Comparison of ENCODE assay signal across 24 cellular contexts in the genomic region with DNA sequence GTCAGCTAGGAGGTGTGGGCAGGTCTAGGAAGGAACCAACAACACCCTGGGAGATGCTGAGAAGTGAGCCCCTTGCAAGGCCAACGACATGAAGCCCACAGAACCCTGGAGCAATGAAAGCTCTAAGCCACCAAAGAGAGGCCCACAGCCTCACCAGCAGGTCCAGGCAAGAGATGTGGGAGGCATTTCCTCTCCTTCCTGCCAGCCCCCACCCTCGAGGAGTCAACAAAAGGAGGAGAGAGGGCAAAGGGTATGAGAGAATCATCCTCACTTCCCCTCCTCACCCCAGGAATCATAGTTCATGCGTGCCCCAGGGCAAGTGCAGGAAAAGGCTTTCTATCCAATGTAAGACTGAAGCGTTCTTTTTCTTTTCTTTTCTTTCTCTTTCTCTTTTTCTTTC.
"Had no signal": no experiment of that assay in that cellular context is flagged by ENCODE, and none has a peak within 500 bp of the region (broad histone marks: within the 10 kb centered on the region; RNA-seq: fewer than 3 reads in every experiment).

No MANE protein-coding gene starts in this region.

- H3K4me3 ChIP-seq: MG63, SK-N-MC had no signal

- H3K27ac ChIP-seq: brain microvascular endothelial cell, KMS-11, SK-N-MC, WERI-Rb-1 had no signal

- H3K4me3 Mint-ChIP-seq: activated CD4-positive, alpha-beta T cell treated with anti-CD3 and anti-CD28 coated beads for 36 hours; activated CD8-positive, alpha-beta T cell treated with anti-CD3 and anti-CD28 coated beads for 36 hours; activated naive CD4-positive, alpha-beta T cell treated with anti-CD3 and anti-CD28 coated beads, Interleukin-2, amount 10 ng/mL, durations not matched to agents 7 days and 5 days; activated naive CD8-positive, alpha-beta T cell treated with anti-CD3 and anti-CD28 coated beads for 36 hours; activated T-cell treated with anti-CD3 and anti-CD28 coated beads, Interleukin-2, amount 50 U/mL, for 72 hours; T-cell had no signal

- H3K4me2 ChIP-seq: KMS-11 had no signal

- H3K9me3 ChIP-seq: MG63 had no signal

- DNase-seq: activated CD4-positive, alpha-beta T cell treated with anti-CD3 and anti-CD28 coated beads for 36 hours; activated CD8-positive, alpha-beta memory T cell treated with anti-CD3 and anti-CD28 coated beads, Interleukin-2, amount 50 U/mL, for 4 hours; activated CD8-positive, alpha-beta T cell treated with anti-CD3 and anti-CD28 coated beads for 36 hours; activated gamma-delta T cell treated with Interleukin-2 at 50 U/mL for 16 hours; activated naive CD4-positive, alpha-beta T cell treated with anti-CD3 and anti-CD28 coated beads, Interleukin-2, amount 10 ng/mL, durations not matched to agents 7 days and 5 days; activated naive CD8-positive, alpha-beta T cell treated with anti-CD3 and anti-CD28 coated beads for 36 hours; activated T-cell treated with anti-CD3 and anti-CD28 coated beads, Interleukin-2, amount 50 U/mL, for 72 hours; brain microvascular endothelial cell; cerebellar nuclear complex; MG63; MV-4-11; NCI-H1105 treated with DMSO at 0.1 percent for 48 hours; NCI-H1436 treated with DMSO at 0.1 percent for 48 hours; NCI-H187; NCI-H2081; NCI-H510A treated with DMSO at 0.1 percent for 48 hours; PC-3; T-cell; T-helper 2 cell; T1000 had no signal

- ATAC-seq: activated CD4-positive, alpha-beta T cell treated with anti-CD3 and anti-CD28 coated beads for 36 hours; activated CD8-positive, alpha-beta T cell treated with anti-CD3 and anti-CD28 coated beads for 36 hours; activated T-cell treated with anti-CD3 and anti-CD28 coated beads, Interleukin-2, amount 50 U/mL, for 72 hours; PC-3; T-cell had no signal

- H3K27ac Mint-ChIP-seq: activated CD4-positive, alpha-beta T cell treated with anti-CD3 and anti-CD28 coated beads for 36 hours; activated CD8-positive, alpha-beta T cell treated with anti-CD3 and anti-CD28 coated beads for 36 hours; activated naive CD4-positive, alpha-beta T cell treated with anti-CD3 and anti-CD28 coated beads, Interleukin-2, amount 10 ng/mL, durations not matched to agents 7 days and 5 days; activated naive CD8-positive, alpha-beta T cell treated with anti-CD3 and anti-CD28 coated beads for 36 hours; activated T-cell treated with anti-CD3 and anti-CD28 coated beads, Interleukin-2, amount 50 U/mL, for 72 hours; activated T-helper 2 cell treated with anti-CD3 and anti-CD28 coated beads, Interferon-gamma antibody, Interleukin-2, Interleukin-4, amounts not matched to agents 10 μg/mL and 5 μg/mL and 100 μg/mL, durations not matched to agents 14 hours and 24 hours and 36 hours; T-cell had no signal

- H3K27me3 ChIP-seq: MG63 had no signal

- H3K36me3 ChIP-seq: brain microvascular endothelial cell, MG63, WERI-Rb-1 had no signal

- H3K36me3 Mint-ChIP-seq: activated naive CD4-positive, alpha-beta T cell treated with anti-CD3 and anti-CD28 coated beads, Interleukin-2, amount 10 ng/mL, durations not matched to agents 7 days and 5 days; activated naive CD8-positive, alpha-beta T cell treated with anti-CD3 and anti-CD28 coated beads for 36 hours; T-cell had no signal

- H3K9ac ChIP-seq: KMS-11 had no signal
